18 cellular contexts compared by ENCODE assay signal in genomic region chr4:146245246-146245645, GRCh38. TPM values are rescaled to one million over a fixed set of nuclear protein-coding genes. Genes with fewer than 3 reads are reported as not detected.
DNase-seq lines count a peak whose midpoint lies in the region; ATAC-seq, FAIRE-seq and TF ChIP-seq lines count a peak whose summit lies in the region.
"Had no signal": no experiment of that assay in that cellular context is flagged by ENCODE, and none has a peak within 500 bp of the region (broad histone marks: within the 10 kb centered on the region; RNA-seq: fewer than 3 reads in every experiment).

No MANE protein-coding gene starts in this region.

- FAIRE-seq in HTR-8/SVneo (lab: Jason Lieb, UNC), result peak; percentile 13
- FAIRE-seq: H1 had no signal

- no peak overlapping the region for H3K4me3 Mint-ChIP-seq in dendritic cell treated with granulocyte-macrophage colony-stimulating factor and Interleukin-4, amounts not matched to agents 40 ng/mL and 50 ng/mL, for 4 days
- H3K4me3 Mint-ChIP-seq: CD4-positive, alpha-beta T cell; T-helper 17 cell had no signal

- H3K27ac Mint-ChIP-seq in dendritic cell treated with granulocyte-macrophage colony-stimulating factor and Interleukin-4, amounts not matched to agents 40 ng/mL and 50 ng/mL, for 4 days, result peak overlapping the region; percentile 31
- H3K27ac Mint-ChIP-seq: CD4-positive, alpha-beta T cell; T-helper 17 cell had no signal

- H3K36me3 Mint-ChIP-seq in dendritic cell treated with granulocyte-macrophage colony-stimulating factor and Interleukin-4, amounts not matched to agents 40 ng/mL and 50 ng/mL, for 4 days (ENCODE audit: low read depth), result no peaks in the 10 kb centered on the region

- TF ChIP-seq CTCF in mucosa of descending colon (IDR thresholded peaks at IDR 0.05), result no peak

- H3K27me3 Mint-ChIP-seq in dendritic cell treated with granulocyte-macrophage colony-stimulating factor and Interleukin-4, amounts not matched to agents 40 ng/mL and 50 ng/mL, for 4 days, result peaks cover 11% of the 10 kb centered on the region

- H3K4me1 Mint-ChIP-seq in dendritic cell treated with granulocyte-macrophage colony-stimulating factor and Interleukin-4, amounts not matched to agents 40 ng/mL and 50 ng/mL, for 4 days (ENCODE audit: low read depth), result peaks cover 38% of the 10 kb centered on the region

- H3K9me3 ChIP-seq in mucosa of descending colon, result no peaks in the 10 kb centered on the region
- H3K9me3 ChIP-seq: neutrophil, sigmoid colon had no signal

- ATAC-seq in mucosa of descending colon (peak; percentile 35), HG02840 (IDR thresholded peaks at IDR 0.05; ENCODE audit: low FRiP score, unreplicated experiment) (no peak)
- ATAC-seq: T-helper 17 cell had no signal

- intact Hi-C loops in dendritic cell treated with granulocyte-macrophage colony-stimulating factor and Interleukin-4, amounts not matched to agents 40 ng/mL and 50 ng/mL, for 4 days (cut with micrococcal nuclease), result no loop called here
- intact Hi-C loops in mucosa of descending colon (cut with DNase I, micrococcal nuclease), result no loop called here

- H3K9me3 Mint-ChIP-seq in dendritic cell treated with granulocyte-macrophage colony-stimulating factor and Interleukin-4, amounts not matched to agents 40 ng/mL and 50 ng/mL, for 4 days, result no peaks in the 10 kb centered on the region
- H3K9me3 Mint-ChIP-seq: CD4-positive, alpha-beta T cell had no signal

- DNase-seq in EH (ENCODE audit: low read depth), result peak; percentile 7
- DNase-seq in HTR-8/SVneo (ENCODE audit: insufficient read length, low spot score), result no peak
- peak in 2 of 3 donors; percentile 21 to 45 for DNase-seq in mucosa of descending colon
- no peak for DNase-seq in NCI-H774 (lab: John Stamatoyannopoulos, UW)
- no peak for DNase-seq in H4 (ENCODE audit: low spot score)
- DNase-seq in CD1c-positive myeloid dendritic cell (ENCODE audit: extremely low spot score), result no peak
- DNase-seq: CD4-positive, alpha-beta T cell; glutamatergic neuron; midbrain; SHP77; sigmoid colon; stimulated activated CD4-positive, alpha-beta T cell treated with anti-CD3 and anti-CD28 coated beads, Interleukin-2, amount 100 ng/mL, for 48 hours; T-helper 17 cell had no signal

- no peaks in the 10 kb centered on the region for H3K36me3 ChIP-seq in mucosa of descending colon (ENCODE audit: low read depth)
- H3K36me3 ChIP-seq: neutrophil, sigmoid colon had no signal

- H3K4me3 ChIP-seq in mucosa of descending colon, result no peak overlapping the region
- H3K4me3 ChIP-seq: sigmoid colon had no signal

- peaks cover 16% of the 10 kb centered on the region for H3K4me1 ChIP-seq in mucosa of descending colon (ENCODE audit: low read depth)

RNA-seq across cellular contexts. Expression of gene REELD1, which starts 30.9 kb away (rescaled TPM):
- under 1 TPM in 2 of 3 donors, not detected in 1; 0.29 to 0.31 TPM for total RNA-seq in mucosa of descending colon
- total RNA-seq in H4 (2014; rRNA removed; shearing (Covaris generic)), result not detected in 2 replicates
- total RNA-seq: Daoy, H1 had no signal

Comparison
In these comparisons a context has a peak if more than half of its experiments do, and no peak if none do; other contexts are left out.
1. DNase-seq: peak in EH (single experiment) and mucosa of descending colon (2 of 3); none in HTR-8/SVneo (single experiment), NCI-H774 (single experiment), H4 (single experiment) and CD1c-positive myeloid dendritic cell (single experiment).